In genomic region chr2:61962095-61962984, GRCh38 we compare ENCODE assay signal across 28 cellular contexts. TPM values are rescaled to one million over a fixed set of nuclear protein-coding genes. Genes with fewer than 3 reads are reported as not detected.
DNase-seq lines count a peak whose midpoint lies in the region; ATAC-seq, FAIRE-seq and TF ChIP-seq lines count a peak whose summit lies in the region.
"Had no signal": no experiment of that assay in that cellular context is flagged by ENCODE, and none has a peak within 500 bp of the region (broad histone marks: within the 10 kb centered on the region; RNA-seq: fewer than 3 reads in every experiment).

No MANE protein-coding gene starts in this region.

- peaks cover 24% of the 10 kb centered on the region for H3K9me3 Mint-ChIP-seq in WTC11
- H3K9me3 Mint-ChIP-seq in T-helper 2 cell treated with Interferon-gamma antibody and Interleukin-4, amounts not matched to agents 5 μg/mL and 100 μg/mL, for 36 hours, result no peaks in the 10 kb centered on the region
- H3K9me3 Mint-ChIP-seq: activated T-cell treated with anti-CD3 and anti-CD28 coated beads, Interleukin-2, amount 50 U/mL, for 72 hours; CD8-positive, alpha-beta T cell; stimulated activated naive CD8-positive, alpha-beta T cell treated with anti-CD3 and anti-CD28 coated beads, Interleukin-15, Interleukin-2, amounts not matched to agents 100 ng/mL and 50 ng/mL, for 24 hours had no signal

- intact Hi-C loops in sigmoid colon (cut with DNase I), result no loop called here
- intact Hi-C loops in HepG2 (cut with micrococcal nuclease; ENCODE audit: unreplicated experiment), result no loop called here

- no peak overlapping the region for H2AFZ ChIP-seq in HepG2 (ENCODE audit: low read length)

- peak; percentile 24; the same call in 1 of the 2 replicates for ATAC-seq in WTC11
- no peak for ATAC-seq in HepG2
- ATAC-seq: activated T-cell treated with anti-CD3 and anti-CD28 coated beads, Interleukin-2, amount 50 U/mL, for 72 hours; CD8-positive, alpha-beta T cell had no signal

- peak; percentile 10 for DNase-seq in H7
- no peak for DNase-seq in WTC11 (ENCODE audit: low spot score)
- peak; percentile 24 for DNase-seq in iris pigment epithelial cell (ENCODE audit: low read depth)
- DNase-seq in sigmoid colon, result no peak
- no peak for DNase-seq in RKO (ENCODE audit: low spot score)
- no peak for DNase-seq in activated effector memory CD4-positive, alpha-beta T cell treated with Interleukin-2 at 50 U/mL for 16 hours
- no peak for DNase-seq in T-helper 2 cell treated with Interferon-gamma antibody and Interleukin-4, amounts not matched to agents 5 μg/mL and 100 μg/mL, for 36 hours (ENCODE audit: low spot score)
- DNase-seq in HepG2 (ENCODE audit: low spot score), result no peak
- DNase-seq: activated CD4-positive, CD25-positive, alpha-beta regulatory T cell treated with anti-CD3 and anti-CD28 coated beads, Interleukin-2, amount 50 U/mL, for 72 hours; activated naive CD4-positive, alpha-beta T cell treated with anti-CD3 and anti-CD28 coated beads, Interleukin-2, amount 50 U/mL, for 16 hours; activated T-cell treated with anti-CD3 and anti-CD28 coated beads, Interleukin-2, amount 50 U/mL, for 72 hours; CD8-positive, alpha-beta T cell; DMS53; foreskin fibroblast; hippocampal formation; NCI-H1417; NCI-H2107; NCI-H524; stimulated activated CD4-positive, alpha-beta T cell treated with anti-CD3 and anti-CD28 coated beads, Interleukin-2, amount 100 ng/mL, for 48 hours; T1000 had no signal

- H3K4me2 ChIP-seq in HepG2 (ENCODE audit: low read depth, low read length), result no peak overlapping the region

- FAIRE-seq in HepG2 (lab: Jason Lieb, UNC), result no peak
- FAIRE-seq: endothelial cell of umbilical vein, GM12892, H54 had no signal

- no peaks in the 10 kb centered on the region for H3K27me3 ChIP-seq in H7 (ENCODE audit: control insufficient read depth, insufficient read depth, low read length)
- no peaks in the 10 kb centered on the region for H3K27me3 ChIP-seq in sigmoid colon
- no peaks in the 10 kb centered on the region for H3K27me3 ChIP-seq in HepG2 (ENCODE audit: control insufficient read depth in 1 of 2, insufficient read depth in 2 of 2, low read length in 2 of 2)
- H3K27me3 ChIP-seq: ascending aorta had no signal

- H4K20me1 ChIP-seq in HepG2 (ENCODE audit: insufficient read depth, low read length), result no peaks in the 10 kb centered on the region

- TF ChIP-seq CTCF in WTC11 (IDR thresholded peaks at IDR 0.05) (no peak), sigmoid colon (IDR thresholded peaks at IDR 0.05) (no peak), HepG2 (CRISPR knock-in tag; IDR thresholded peaks at IDR 0.05) (no peak)

- TF ChIP-seq EP300 in sigmoid colon (IDR thresholded peaks at IDR 0.05) (no peak), HepG2 (IDR thresholded peaks at IDR 0.05; ENCODE audit: low read depth in 2 of 2, low read length in 2 of 2) (no peak), HepG2 (CRISPR knock-in tag; IDR thresholded peaks at IDR 0.05; ENCODE audit: borderline replicate concordance) (no peak)

- peaks cover 0 to 27% (median 18%) of the 10 kb centered on the region in 4 donors for H3K4me1 ChIP-seq in sigmoid colon
- peaks cover 26% of the 10 kb centered on the region for H3K4me1 ChIP-seq in HepG2 (ENCODE audit: insufficient read depth, low read length)
- H3K4me1 ChIP-seq: ascending aorta had no signal

- no TSS peak for BruUV-seq in HepG2 (replicated peaks; lab: Mats Ljungman, UMichigan)

- H3K27ac Mint-ChIP-seq in WTC11, result 0 out of 2 replicates have a peak overlapping the region, but pooled peaks have one; percentile 42
- no peak overlapping the region for H3K27ac Mint-ChIP-seq in T-helper 2 cell treated with Interferon-gamma antibody and Interleukin-4, amounts not matched to agents 5 μg/mL and 100 μg/mL, for 36 hours
- H3K27ac Mint-ChIP-seq: CD8-positive, alpha-beta T cell; mesothelial cell of epicardium; progenitor cell of endocrine pancreas; stimulated activated naive CD8-positive, alpha-beta T cell treated with anti-CD3 and anti-CD28 coated beads, Interleukin-15, Interleukin-2, amounts not matched to agents 100 ng/mL and 50 ng/mL, for 24 hours had no signal

- peaks cover 13% of the 10 kb centered on the region for H3K36me3 Mint-ChIP-seq in WTC11
- no peaks in the 10 kb centered on the region for H3K36me3 Mint-ChIP-seq in T-helper 2 cell treated with Interferon-gamma antibody and Interleukin-4, amounts not matched to agents 5 μg/mL and 100 μg/mL, for 36 hours (ENCODE audit: low read depth)

- H3K79me2 ChIP-seq in HepG2 (ENCODE audit: insufficient read depth, low read length), result no peaks in the 10 kb centered on the region

- peak overlapping the region in 3 of 4 donors; percentile 24 to 47 (median 33) for H3K27ac ChIP-seq in sigmoid colon
- H3K27ac ChIP-seq in HepG2 (ENCODE audit: extremely low read length, insufficient read depth, low read length), result no peak overlapping the region
- H3K27ac ChIP-seq: skin epidermis had no signal

- TF ChIP-seq POLR2A in sigmoid colon (IDR thresholded peaks at IDR 0.05) (no peak), HepG2 (IDR thresholded peaks at IDR 0.05; ENCODE audit: insufficient read depth in 1 of 2, low read depth in 2 of 2, low read length in 2 of 2) (no peak)

- H3K36me3 ChIP-seq in H7 (replicated peaks; ENCODE audit: control insufficient read depth, insufficient read depth, low read length) (no peaks in the 10 kb centered on the region), sigmoid colon (no peaks in the 10 kb centered on the region), HepG2 (replicated peaks in 1 of 2; ENCODE audit: control insufficient read depth in 1 of 2, insufficient read depth in 2 of 2, low read length in 2 of 2) (no peaks in the 10 kb centered on the region)
- H3K36me3 ChIP-seq: ascending aorta had no signal

- H3K27me3 Mint-ChIP-seq in WTC11 (ENCODE audit: low read depth), result no peaks in the 10 kb centered on the region
- H3K27me3 Mint-ChIP-seq in T-helper 2 cell treated with Interferon-gamma antibody and Interleukin-4, amounts not matched to agents 5 μg/mL and 100 μg/mL, for 36 hours (ENCODE audit: low read depth), result no peaks in the 10 kb centered on the region
- H3K27me3 Mint-ChIP-seq: progenitor cell of endocrine pancreas; stimulated activated naive CD8-positive, alpha-beta T cell treated with anti-CD3 and anti-CD28 coated beads, Interleukin-15, Interleukin-2, amounts not matched to agents 100 ng/mL and 50 ng/mL, for 24 hours had no signal

- H3K4me3 Mint-ChIP-seq in WTC11, result no peak overlapping the region
- H3K4me3 Mint-ChIP-seq in T-helper 2 cell treated with Interferon-gamma antibody and Interleukin-4, amounts not matched to agents 5 μg/mL and 100 μg/mL, for 36 hours, result no peak overlapping the region
- H3K4me3 Mint-ChIP-seq: activated T-cell treated with anti-CD3 and anti-CD28 coated beads, Interleukin-2, amount 50 U/mL, for 72 hours; CD8-positive, alpha-beta T cell; mesothelial cell of epicardium; stimulated activated naive CD8-positive, alpha-beta T cell treated with anti-CD3 and anti-CD28 coated beads, Interleukin-15, Interleukin-2, amounts not matched to agents 100 ng/mL and 50 ng/mL, for 24 hours had no signal

- H3K9ac ChIP-seq in HepG2 (ENCODE audit: insufficient read depth, low read depth, low read length), result no peak overlapping the region

- in situ Hi-C loops in HepG2 (cut with HindIII; ENCODE audit: extremely low pct_ligation_motif_present, low pct_unique_long_range_greater_than_20kb), result no loop called here

- TF ChIP-seq RAD21 in HepG2 (CRISPR knock-in tag; IDR thresholded peaks at IDR 0.05), result no peak

- CTCF ChIA-PET in WTC11 (lab: Charles Lee) (no interaction called here), HepG2 (lab: Yijun Ruan, JAX; ENCODE audit: low intra/inter-chr PET ratio, low total read pairs) (no interaction called here)

- H3K4me1 Mint-ChIP-seq in WTC11, result peaks cover 30% of the 10 kb centered on the region
- H3K4me1 Mint-ChIP-seq in T-helper 2 cell treated with Interferon-gamma antibody and Interleukin-4, amounts not matched to agents 5 μg/mL and 100 μg/mL, for 36 hours (ENCODE audit: low read depth), result peaks cover 2% of the 10 kb centered on the region

- H3K4me3 ChIP-seq in H7 (ENCODE audit: insufficient read depth, low read depth, low read length) (no peak overlapping the region), sigmoid colon (no peak overlapping the region), HepG2 (replicated peaks in 1 of 3; ENCODE audit: insufficient read depth in 1 of 3, low read depth in 2 of 3, low read length in 3 of 3) (no peak overlapping the region)
- H3K4me3 ChIP-seq: ascending aorta, skin epidermis had no signal

- H3K9me3 ChIP-seq in sigmoid colon (peaks cover 0 to 2% (median 0%) of the 10 kb centered on the region in 4 donors), HepG2 (ENCODE audit: low read length) (peaks cover 6% of the 10 kb centered on the region; the same call in 1 of the 2 replicates)

- POLR2A ChIA-PET in WTC11 (lab: Charles Lee) (no interaction called here), HepG2 (lab: Yijun Ruan, JAX) (no interaction called here)

- 16 to 69% methylated on average over 5 of the region's 5 CpGs for WGBS in sigmoid colon, 2 donors
- WGBS in HepG2 (ENCODE audit: low lambda C conversion rate), result 87% methylated on average over 5 of the region's 5 CpGs

RNA-seq across cellular contexts. Expression of gene COMMD1, which starts 56.9 kb away (rescaled TPM):
- 24.5 and 25.3 TPM in 2 replicates for total RNA-seq in H7 (2014; rRNA removed; shearing (Covaris generic))
- total RNA-seq in WTC11 (2021) (21.4 to 24.7 TPM (median 21.8 TPM) in 3 replicates), sigmoid colon (10 to 100 TPM; 44.0 to 59.2 (median 55.1) TPM), HepG2 (2016; rRNA removed; fragmentation: Illumina TruSeq; extraction: Trizol) (105 and 125 TPM in 2 replicates)
- polyA plus RNA-seq in sigmoid colon (10 to 100 TPM; 27.2 to 50.6 (median 36.6) TPM), HepG2 (2011; rRNA removed) (22.8 and 25.7 TPM in 2 replicates)
- total RNA-seq in HepG2 (2016; cell fraction: cytosol; rRNA removed; fragmentation: Illumina TruSeq; extraction: Trizol; ENCODE audit: low read depth), result 137 and 165 TPM in 2 replicates
- 102 and 125 TPM in 2 replicates for total RNA-seq in HepG2 (2016; cell fraction: insoluble cytoplasmic fraction; rRNA removed; fragmentation: Illumina TruSeq; extraction: Trizol)
- total RNA-seq in HepG2 (2016; cell fraction: membrane; rRNA removed; fragmentation: Illumina TruSeq; extraction: Trizol), result 133 and 151 TPM in 2 replicates
- total RNA-seq in HepG2 (2016; cell fraction: nucleus; rRNA removed; fragmentation: Illumina TruSeq; extraction: Trizol), result 41.5 and 44.9 TPM in 2 replicates
- polyA plus RNA-seq in HepG2 (2011; cell fraction: cytosol; rRNA removed), result 25.9 and 29.9 TPM in 2 replicates
- polyA plus RNA-seq in HepG2 (2011; cell fraction: nucleus; rRNA removed), result 12.0 and 12.6 TPM in 2 replicates
- 35.6 and 38.0 TPM in 2 replicates for polyA plus RNA-seq in HepG2 (2012)
- 146 and 159 TPM in 2 replicates for polyA plus RNA-seq in HepG2 (2016; cell fraction: cytosol; fragmentation: Illumina TruSeq; extraction: Trizol; ENCODE audit: low read depth)
- 125 and 128 TPM in 2 replicates for polyA plus RNA-seq in HepG2 (2016; cell fraction: insoluble cytoplasmic fraction; fragmentation: Illumina TruSeq; extraction: Trizol; ENCODE audit: low read depth)
- polyA plus RNA-seq in HepG2 (2016; cell fraction: membrane; fragmentation: Illumina TruSeq; extraction: Trizol; ENCODE audit: low read depth), result 113 and 115 TPM in 2 replicates
- 57.4 and 59.6 TPM in 2 replicates for polyA plus RNA-seq in HepG2 (2016; cell fraction: nucleus; fragmentation: Illumina TruSeq; extraction: Trizol; ENCODE audit: insufficient read depth, low read depth)
- 9.1 and 10.7 TPM in 2 replicates for polyA minus RNA-seq in HepG2 (2011; rRNA and poly(A)+ RNA removed; ENCODE audit: low replicate concordance)
- 8.6 and 9.5 TPM in 2 replicates for polyA minus RNA-seq in HepG2 (2011; cell fraction: cytosol; rRNA and poly(A)+ RNA removed)
- polyA minus RNA-seq in HepG2 (2011; cell fraction: nucleus; rRNA and poly(A)+ RNA removed), result 14.5 and 17.4 TPM in 2 replicates

Comparison
In these comparisons a context has a peak if more than half of its experiments do, and no peak if none do; other contexts are left out.
1. DNase-seq: peak in H7 (single experiment) and iris pigment epithelial cell (single experiment); none in WTC11 (single experiment), sigmoid colon (single experiment), RKO (single experiment), activated effector memory CD4-positive, alpha-beta T cell treated with Interleukin-2 at 50 U/mL for 16 hours (single experiment), T-helper 2 cell treated with Interferon-gamma antibody and Interleukin-4, amounts not matched to agents 5 μg/mL and 100 μg/mL, for 36 hours (single experiment) and HepG2 (single experiment).